ENCODE assay signal across 1 cellular context in the genomic region with DNA sequence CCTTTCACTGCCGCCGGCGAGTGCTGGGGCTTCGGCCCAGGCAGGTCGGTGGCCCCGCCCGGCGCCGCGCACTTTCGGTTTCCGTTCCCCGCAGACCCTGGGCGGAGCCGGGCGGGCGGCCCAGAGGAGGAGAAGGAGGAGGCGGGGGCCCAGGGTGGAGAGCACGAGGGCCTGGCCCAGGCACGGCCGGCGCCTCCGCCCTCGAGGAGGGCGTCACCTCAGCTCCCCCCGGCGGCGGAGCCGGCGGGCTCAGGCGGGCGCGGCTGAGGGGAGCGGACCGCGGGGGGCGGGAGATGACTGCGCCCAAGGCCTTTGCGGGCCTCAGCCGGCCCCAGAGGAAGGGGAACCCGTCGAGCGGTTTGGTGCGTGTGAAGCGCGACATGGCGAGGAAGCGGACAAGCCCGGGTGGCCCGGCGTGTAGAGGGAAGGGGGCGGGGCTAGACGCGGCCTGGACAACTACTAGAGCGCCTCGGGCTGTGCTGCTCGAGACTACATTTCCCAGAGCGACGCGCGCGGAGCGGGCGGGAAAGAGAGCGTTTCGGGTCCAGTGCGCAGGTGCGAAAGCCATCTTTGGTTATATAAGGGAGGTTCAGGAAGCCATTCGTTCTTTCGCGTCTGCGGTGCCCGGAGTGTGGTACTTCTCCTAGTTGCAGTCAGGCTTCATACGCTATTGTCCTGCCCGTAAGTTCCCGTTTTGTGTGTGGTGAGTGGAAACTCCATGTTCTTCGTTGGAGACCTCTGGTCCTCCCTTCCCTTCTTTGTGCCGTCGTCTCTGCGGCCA.
TF ChIP-seq lines count a peak whose summit lies in the region.

A gene (minus strand): TSS at position 22 of the 781 bp plus-strand sequence. CDS start 2,218 bp downstream, outside the sequence.

TF ChIP-seq in K562, 482 proteins besides CTCF, POLR2A, EP300 and RAD21 (continued from another document and continues in another):
- TF ChIP-seq, protein P1, sequence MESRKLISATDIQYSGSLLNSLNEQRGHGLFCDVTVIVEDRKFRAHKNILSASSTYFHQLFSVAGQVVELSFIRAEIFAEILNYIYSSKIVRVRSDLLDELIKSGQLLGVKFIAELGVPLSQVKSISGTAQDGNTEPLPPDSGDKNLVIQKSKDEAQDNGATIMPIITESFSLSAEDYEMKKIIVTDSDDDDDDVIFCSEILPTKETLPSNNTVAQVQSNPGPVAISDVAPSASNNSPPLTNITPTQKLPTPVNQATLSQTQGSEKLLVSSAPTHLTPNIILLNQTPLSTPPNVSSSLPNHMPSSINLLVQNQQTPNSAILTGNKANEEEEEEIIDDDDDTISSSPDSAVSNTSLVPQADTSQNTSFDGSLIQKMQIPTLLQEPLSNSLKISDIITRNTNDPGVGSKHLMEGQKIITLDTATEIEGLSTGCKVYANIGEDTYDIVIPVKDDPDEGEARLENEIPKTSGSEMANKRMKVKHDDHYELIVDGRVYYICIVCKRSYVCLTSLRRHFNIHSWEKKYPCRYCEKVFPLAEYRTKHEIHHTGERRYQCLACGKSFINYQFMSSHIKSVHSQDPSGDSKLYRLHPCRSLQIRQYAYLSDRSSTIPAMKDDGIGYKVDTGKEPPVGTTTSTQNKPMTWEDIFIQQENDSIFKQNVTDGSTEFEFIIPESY (CRISPR knock-in tag; IDR thresholded peaks at IDR 0.05), result no peak; the same call in 1 of the 2 replicates
- no peak for TF ChIP-seq HMG20B (CRISPR knock-in tag; IDR thresholded peaks at IDR 0.05)
- no peak for TF ChIP-seq SETDB1 (IDR thresholded peaks at IDR 0.05; ENCODE audit: low read length)
- no peak for TF ChIP-seq CBX2 (IDR thresholded peaks at IDR 0.05; ENCODE audit: insufficient read depth, low read length, poor library complexity, severe bottlenecking)
- TF ChIP-seq, protein P2, sequence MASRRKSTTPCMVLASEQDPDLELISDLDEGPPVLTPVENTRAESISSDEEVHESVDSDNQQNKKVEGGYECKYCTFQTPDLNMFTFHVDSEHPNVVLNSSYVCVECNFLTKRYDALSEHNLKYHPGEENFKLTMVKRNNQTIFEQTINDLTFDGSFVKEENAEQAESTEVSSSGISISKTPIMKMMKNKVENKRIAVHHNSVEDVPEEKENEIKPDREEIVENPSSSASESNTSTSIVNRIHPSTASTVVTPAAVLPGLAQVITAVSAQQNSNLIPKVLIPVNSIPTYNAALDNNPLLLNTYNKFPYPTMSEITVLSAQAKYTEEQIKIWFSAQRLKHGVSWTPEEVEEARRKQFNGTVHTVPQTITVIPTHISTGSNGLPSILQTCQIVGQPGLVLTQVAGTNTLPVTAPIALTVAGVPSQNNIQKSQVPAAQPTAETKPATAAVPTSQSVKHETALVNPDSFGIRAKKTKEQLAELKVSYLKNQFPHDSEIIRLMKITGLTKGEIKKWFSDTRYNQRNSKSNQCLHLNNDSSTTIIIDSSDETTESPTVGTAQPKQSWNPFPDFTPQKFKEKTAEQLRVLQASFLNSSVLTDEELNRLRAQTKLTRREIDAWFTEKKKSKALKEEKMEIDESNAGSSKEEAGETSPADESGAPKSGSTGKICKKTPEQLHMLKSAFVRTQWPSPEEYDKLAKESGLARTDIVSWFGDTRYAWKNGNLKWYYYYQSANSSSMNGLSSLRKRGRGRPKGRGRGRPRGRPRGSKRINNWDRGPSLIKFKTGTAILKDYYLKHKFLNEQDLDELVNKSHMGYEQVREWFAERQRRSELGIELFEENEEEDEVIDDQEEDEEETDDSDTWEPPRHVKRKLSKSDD (conservative IDR thresholded peaks at IDR 0.05; ENCODE audit: low read length), result peak; percentile 51; the same call in 1 of the 2 replicates
- TF ChIP-seq, protein P3, sequence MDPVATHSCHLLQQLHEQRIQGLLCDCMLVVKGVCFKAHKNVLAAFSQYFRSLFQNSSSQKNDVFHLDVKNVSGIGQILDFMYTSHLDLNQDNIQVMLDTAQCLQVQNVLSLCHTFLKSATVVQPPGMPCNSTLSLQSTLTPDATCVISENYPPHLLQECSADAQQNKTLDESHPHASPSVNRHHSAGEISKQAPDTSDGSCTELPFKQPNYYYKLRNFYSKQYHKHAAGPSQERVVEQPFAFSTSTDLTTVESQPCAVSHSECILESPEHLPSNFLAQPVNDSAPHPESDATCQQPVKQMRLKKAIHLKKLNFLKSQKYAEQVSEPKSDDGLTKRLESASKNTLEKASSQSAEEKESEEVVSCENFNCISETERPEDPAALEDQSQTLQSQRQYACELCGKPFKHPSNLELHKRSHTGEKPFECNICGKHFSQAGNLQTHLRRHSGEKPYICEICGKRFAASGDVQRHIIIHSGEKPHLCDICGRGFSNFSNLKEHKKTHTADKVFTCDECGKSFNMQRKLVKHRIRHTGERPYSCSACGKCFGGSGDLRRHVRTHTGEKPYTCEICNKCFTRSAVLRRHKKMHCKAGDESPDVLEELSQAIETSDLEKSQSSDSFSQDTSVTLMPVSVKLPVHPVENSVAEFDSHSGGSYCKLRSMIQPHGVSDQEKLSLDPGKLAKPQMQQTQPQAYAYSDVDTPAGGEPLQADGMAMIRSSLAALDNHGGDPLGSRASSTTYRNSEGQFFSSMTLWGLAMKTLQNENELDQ (CRISPR knock-in tag; IDR thresholded peaks at IDR 0.05; ENCODE audit: borderline replicate concordance), result no peak
- no peak for TF ChIP-seq ZNF699 (CRISPR knock-in tag; IDR thresholded peaks at IDR 0.05; ENCODE audit: insufficient replicate concordance)
- TF ChIP-seq HNRNPK (IDR thresholded peaks at IDR 0.05; ENCODE audit: low read depth, low read length, poor library complexity, severe bottlenecking), result peak; percentile 82
- TF ChIP-seq ZZZ3 (IDR thresholded peaks at IDR 0.05), result no peak
- peak; percentile 78 for TF ChIP-seq NFIC (IDR thresholded peaks at IDR 0.05)
- no peak for TF ChIP-seq ZNF830 (CRISPR knock-in tag; IDR thresholded peaks at IDR 0.05)
- no peak for TF ChIP-seq XRCC4 (IDR thresholded peaks at IDR 0.05; ENCODE audit: extremely low read depth, insufficient read depth, insufficient read length)
- no peak for TF ChIP-seq FOXJ3 (CRISPR knock-in tag; IDR thresholded peaks at IDR 0.05)
- TF ChIP-seq, protein P4, sequence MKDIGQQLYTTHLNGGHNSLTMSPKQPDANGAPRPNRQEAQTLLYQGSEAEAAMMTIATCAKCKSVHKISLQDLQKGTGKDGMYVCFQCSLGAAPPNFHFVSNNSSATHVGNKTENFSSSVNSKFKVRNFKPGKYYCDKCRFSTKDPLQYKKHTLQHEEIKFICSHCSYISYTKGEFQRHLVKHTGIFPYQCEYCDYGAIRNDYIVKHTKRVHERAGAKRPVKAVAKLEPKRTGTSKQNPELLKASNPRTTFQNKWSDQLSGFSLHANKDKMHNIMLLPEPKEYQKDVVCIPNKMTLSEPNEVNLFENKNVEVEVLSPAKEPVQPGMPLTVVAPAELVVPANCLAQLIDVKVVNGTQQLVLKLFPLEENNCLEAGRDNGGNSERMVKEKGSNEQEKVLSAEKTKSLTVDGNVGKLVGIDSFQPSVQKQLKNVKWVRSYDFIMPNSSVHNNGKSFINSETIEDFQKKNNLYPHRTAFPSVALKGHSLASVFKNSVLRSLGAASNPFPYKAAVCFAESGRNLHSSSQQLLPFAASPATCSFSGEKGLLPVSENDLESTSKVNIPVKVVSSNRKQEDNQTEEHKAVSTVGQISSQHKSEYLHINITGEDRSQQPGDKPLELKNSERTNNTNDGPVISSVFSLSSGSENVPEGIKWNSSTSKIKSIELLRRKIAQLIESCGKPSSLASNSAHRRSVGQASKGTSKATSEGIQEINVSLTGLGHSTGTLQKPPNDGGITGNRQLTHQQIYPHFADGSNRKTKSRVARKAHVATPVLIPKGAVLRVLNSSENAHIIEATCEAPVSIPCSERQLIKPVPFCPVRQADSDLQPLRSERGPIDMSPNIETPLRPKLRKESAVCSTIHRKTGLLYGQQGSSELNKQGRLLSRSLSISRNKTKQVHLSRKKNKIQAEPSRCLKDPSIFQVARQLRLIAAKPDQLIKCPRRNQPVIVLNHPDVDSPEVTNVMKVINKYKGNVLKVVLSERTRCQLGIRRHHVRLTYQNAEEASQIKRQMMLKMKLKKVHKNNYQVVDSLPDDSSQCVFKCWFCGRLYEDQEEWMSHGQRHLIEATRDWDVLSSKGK (CRISPR knock-in tag; IDR thresholded peaks at IDR 0.05), result no peak
- TF ChIP-seq, protein P5, sequence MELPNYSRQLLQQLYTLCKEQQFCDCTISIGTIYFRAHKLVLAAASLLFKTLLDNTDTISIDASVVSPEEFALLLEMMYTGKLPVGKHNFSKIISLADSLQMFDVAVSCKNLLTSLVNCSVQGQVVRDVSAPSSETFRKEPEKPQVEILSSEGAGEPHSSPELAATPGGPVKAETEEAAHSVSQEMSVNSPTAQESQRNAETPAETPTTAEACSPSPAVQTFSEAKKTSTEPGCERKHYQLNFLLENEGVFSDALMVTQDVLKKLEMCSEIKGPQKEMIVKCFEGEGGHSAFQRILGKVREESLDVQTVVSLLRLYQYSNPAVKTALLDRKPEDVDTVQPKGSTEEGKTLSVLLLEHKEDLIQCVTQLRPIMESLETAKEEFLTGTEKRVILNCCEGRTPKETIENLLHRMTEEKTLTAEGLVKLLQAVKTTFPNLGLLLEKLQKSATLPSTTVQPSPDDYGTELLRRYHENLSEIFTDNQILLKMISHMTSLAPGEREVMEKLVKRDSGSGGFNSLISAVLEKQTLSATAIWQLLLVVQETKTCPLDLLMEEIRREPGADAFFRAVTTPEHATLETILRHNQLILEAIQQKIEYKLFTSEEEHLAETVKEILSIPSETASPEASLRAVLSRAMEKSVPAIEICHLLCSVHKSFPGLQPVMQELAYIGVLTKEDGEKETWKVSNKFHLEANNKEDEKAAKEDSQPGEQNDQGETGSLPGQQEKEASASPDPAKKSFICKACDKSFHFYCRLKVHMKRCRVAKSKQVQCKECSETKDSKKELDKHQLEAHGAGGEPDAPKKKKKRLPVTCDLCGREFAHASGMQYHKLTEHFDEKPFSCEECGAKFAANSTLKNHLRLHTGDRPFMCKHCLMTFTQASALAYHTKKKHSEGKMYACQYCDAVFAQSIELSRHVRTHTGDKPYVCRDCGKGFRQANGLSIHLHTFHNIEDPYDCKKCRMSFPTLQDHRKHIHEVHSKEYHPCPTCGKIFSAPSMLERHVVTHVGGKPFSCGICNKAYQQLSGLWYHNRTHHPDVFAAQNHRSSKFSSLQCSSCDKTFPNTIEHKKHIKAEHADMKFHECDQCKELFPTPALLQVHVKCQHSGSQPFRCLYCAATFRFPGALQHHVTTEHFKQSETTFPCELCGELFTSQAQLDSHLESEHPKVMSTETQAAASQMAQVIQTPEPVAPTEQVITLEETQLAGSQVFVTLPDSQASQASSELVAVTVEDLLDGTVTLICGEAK (IDR thresholded peaks at IDR 0.05), result peak; percentile 45; the same call in 1 of the 2 replicates
- TF ChIP-seq, protein P5 (CRISPR knock-in tag; IDR thresholded peaks at IDR 0.05), result no peak
- TF ChIP-seq HLTF (IDR thresholded peaks at IDR 0.05), result 0 out of 2 replicates have a peak, but pooled peaks have one; percentile 45
- peak; percentile 87 for TF ChIP-seq CREM (IDR thresholded peaks at IDR 0.05; ENCODE audit: low read depth)
- TF ChIP-seq KLF6 (CRISPR knock-in tag; IDR thresholded peaks at IDR 0.05; ENCODE audit: borderline replicate concordance), result no peak
- TF ChIP-seq XRCC5 (IDR thresholded peaks at IDR 0.05; ENCODE audit: low read depth, low read length), result no peak
- TF ChIP-seq ZNF134 (CRISPR knock-in tag; conservative IDR thresholded peaks at IDR 0.05), result no peak
- TF ChIP-seq PHF20 (IDR thresholded peaks at IDR 0.05; ENCODE audit: partially characterized antibody), result no peak
- TF ChIP-seq ZNF583 (CRISPR knock-in tag; IDR thresholded peaks at IDR 0.05), result no peak
- peak; percentile 61 for TF ChIP-seq ASH1L (IDR thresholded peaks at IDR 0.05; ENCODE audit: borderline replicate concordance, low read depth, partially characterized antibody)
- TF ChIP-seq YBX1 (IDR thresholded peaks at IDR 0.05), result no peak
- TF ChIP-seq CTBP1 (IDR thresholded peaks at IDR 0.05; ENCODE audit: borderline replicate concordance), result peak; percentile 84
- TF ChIP-seq U2AF2 (optimal IDR thresholded peaks at IDR 0.05; ENCODE audit: low read depth, low read length), result no peak
- TF ChIP-seq TOE1 (IDR thresholded peaks at IDR 0.05; ENCODE audit: borderline replicate concordance), result peak; percentile 62; the same call in 1 of the 2 replicates
- no peak for TF ChIP-seq TOE1 (CRISPR knock-in tag; IDR thresholded peaks at IDR 0.05; ENCODE audit: borderline replicate concordance, low read depth)
- no peak for TF ChIP-seq BDP1 (IDR thresholded peaks at IDR 0.05; ENCODE audit: insufficient read depth, insufficient read length)
- TF ChIP-seq MTA1 (IDR thresholded peaks at IDR 0.05; ENCODE audit: borderline replicate concordance), result 0 out of 2 replicates have a peak, but pooled peaks have one; percentile 32
- TF ChIP-seq BHLHE40 (IDR thresholded peaks at IDR 0.05; ENCODE audit: low read length), result peak; percentile 84
- no peak for TF ChIP-seq RFX1 (IDR thresholded peaks at IDR 0.05)
- TF ChIP-seq MTA2 (IDR thresholded peaks at IDR 0.05; ENCODE audit: low read depth), result no peak
- TF ChIP-seq HNRNPLL (IDR thresholded peaks at IDR 0.05; ENCODE audit: low read depth, low read length, poor library complexity, severe bottlenecking), result no peak
- TF ChIP-seq HDAC1 (IDR thresholded peaks at IDR 0.05), result peak in 1 of 2 experiments; percentile 87; a peak in 2 of 4 replicates
- TF ChIP-seq SAP30 (IDR thresholded peaks at IDR 0.05; ENCODE audit: borderline replicate concordance, insufficient read depth, low read depth, low read length, poor library complexity, severe bottlenecking), result peak; percentile 57
- no peak for TF ChIP-seq ZFP30 (CRISPR knock-in tag; IDR thresholded peaks at IDR 0.05; ENCODE audit: borderline replicate concordance)
- TF ChIP-seq RUNX1 (IDR thresholded peaks at IDR 0.05; ENCODE audit: low read depth), result peak; percentile 22; the same call in 1 of the 2 replicates
- no peak for TF ChIP-seq TEAD2 (tag; IDR thresholded peaks at IDR 0.05)
- peak; percentile 96 for TF ChIP-seq POLR2G (IDR thresholded peaks at IDR 0.05; ENCODE audit: low read depth, low read length)
- no peak for TF ChIP-seq SMARCC2 (IDR thresholded peaks at IDR 0.05; ENCODE audit: low read depth)
